12 cellular contexts compared by ENCODE assay signal in genomic region chr16:51237207-51237606, GRCh38.
"Had no signal": no experiment of that assay in that cellular context is flagged by ENCODE, and none has a peak within 500 bp of the region (broad histone marks: within the 10 kb centered on the region; RNA-seq: fewer than 3 reads in every experiment).

No MANE protein-coding gene starts in this region.

- DNase-seq: activated CD4-positive, alpha-beta memory T cell treated with anti-CD3 and anti-CD28 coated beads for 36 hours; activated CD4-positive, alpha-beta T cell treated with anti-CD3 and anti-CD28 coated beads for 36 hours; activated naive CD4-positive, alpha-beta T cell treated with anti-CD3 and anti-CD28 coated beads, Interleukin-2, amount 50 U/mL, for 16 hours; activated T-cell treated with anti-CD3 and anti-CD28 coated beads, Interleukin-2, amount 50 U/mL, for 24 hours; kidney glomerular epithelial cell; pancreas; T-helper 17 cell had no signal

- ATAC-seq: activated CD4-positive, alpha-beta T cell treated with anti-CD3 and anti-CD28 coated beads for 36 hours; pancreas; stimulated activated memory B cell treated with anti-CD40 and anti-IgM and Interleukin-4, amounts not matched to agents 10 μg/mL and 1 μg/mL and 100 μg/mL, for 72 hours; T-helper 17 cell had no signal

- FAIRE-seq: colon, endothelial cell of umbilical vein, pancreas had no signal

- H3K27me3 ChIP-seq: tibial nerve, vagina had no signal

- H3K36me3 ChIP-seq: pancreas, tibial nerve, vagina had no signal

- H3K4me3 ChIP-seq: pancreas, tibial nerve, vagina had no signal

- H3K9me3 ChIP-seq: pancreas, vagina had no signal

- H3K27ac ChIP-seq: pancreas, tibial nerve, vagina had no signal

- H3K4me1 ChIP-seq: pancreas, tibial nerve, vagina had no signal
